Comparison of ENCODE assay signal across 20 cellular contexts in the genomic region with DNA sequence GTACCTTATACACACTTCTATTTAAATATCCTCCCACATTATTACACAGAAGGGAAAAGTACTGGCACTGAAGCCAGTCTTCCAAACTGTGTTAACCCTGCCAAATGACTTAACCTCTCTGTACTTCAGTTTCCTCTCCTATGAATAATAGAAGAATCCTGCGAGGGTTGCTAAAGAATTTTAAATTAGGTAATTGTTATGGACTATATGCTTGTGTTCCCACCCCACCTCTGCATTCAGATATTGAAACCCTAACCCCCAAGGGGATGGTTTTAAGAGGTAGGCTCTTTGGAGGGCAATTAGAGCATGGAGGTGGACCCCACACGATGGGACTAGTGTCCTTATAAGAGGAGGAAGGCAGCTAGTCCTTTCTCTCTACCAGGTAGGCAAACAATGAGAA.
DNase-seq lines count a peak whose midpoint lies in the region; ATAC-seq and TF ChIP-seq lines count a peak whose summit lies in the region.
"Had no signal": no experiment of that assay in that cellular context is flagged by ENCODE, and none has a peak within 500 bp of the region (broad histone marks: within the 10 kb centered on the region; RNA-seq: fewer than 3 reads in every experiment).

No MANE protein-coding gene starts in this region.

- H3K4me3 ChIP-seq in HUES48 (ENCODE audit: low read depth, low read length) (peak overlapping the region; percentile 13; the same call in 1 of the 2 replicates), ascending aorta (peak overlapping the region in 1 of 2 donors; percentile 6), fibroblast of mammary gland (ENCODE audit: control insufficient read depth, low read depth, low read length) (no peak overlapping the region), tibial artery (peak overlapping the region; percentile 0 to 8)
- H3K4me3 ChIP-seq: MG63 had no signal

- TF ChIP-seq CTCF in ascending aorta (IDR thresholded peaks at IDR 0.05) = no peak
- TF ChIP-seq CTCF in fibroblast of mammary gland (conservative IDR thresholded peaks at IDR 0.05; ENCODE audit: control insufficient read depth, insufficient read depth, low read depth, low read length) = no peak
- no peak for TF ChIP-seq CTCF in tibial artery (IDR thresholded peaks at IDR 0.05)

- H3K27ac ChIP-seq in HUES48 (ENCODE audit: low read depth, low read length) = no peak overlapping the region
- H3K27ac ChIP-seq in ascending aorta = peak overlapping the region; percentile 59 to 61
- H3K27ac ChIP-seq in tibial artery = peak overlapping the region; percentile 23 to 53

- peaks cover 36% of the 10 kb centered on the region for H3K4me1 ChIP-seq in HUES48 (ENCODE audit: control insufficient read depth, insufficient read depth, low read length)
- peaks cover 0 to 3% of the 10 kb centered on the region in 2 donors for H3K4me1 ChIP-seq in ascending aorta
- H3K4me1 ChIP-seq in tibial artery = peaks cover 0 to 16% (median 10%) of the 10 kb centered on the region in 4 donors

- no peak overlapping the region for H3K9ac ChIP-seq in HUES48 (ENCODE audit: low read depth, low read length)
- H3K9ac ChIP-seq: SK-N-SH had no signal

- DNase-seq in ascending aorta (ENCODE audit: low spot score in 2 of 2) (no peak), fibroblast of mammary gland (ENCODE audit: low read depth) (peak; percentile 38), tibial artery (no peak), foreskin melanocyte (no peak)
- DNase-seq: ACHN; Calu3; CD4-positive, CD25-positive, alpha-beta regulatory T cell; DMS53; HFFc6; Karpas-422; MG63; NCI-H1092; NCI-H1694; NCI-H2107; NCI-H526 treated with DMSO at 0.1 percent for 48 hours; SHP77; SK-N-SH had no signal

- no peaks in the 10 kb centered on the region for H3K36me3 ChIP-seq in HUES48 (ENCODE audit: control insufficient read depth, insufficient read depth, low read length)
- H3K36me3 ChIP-seq in ascending aorta = peaks cover 3 to 4% of the 10 kb centered on the region in 2 donors
- H3K36me3 ChIP-seq in tibial artery = peaks cover 0 to 12% (median 4%) of the 10 kb centered on the region in 3 donors
- H3K36me3 ChIP-seq: MG63 had no signal

- H3K27me3 ChIP-seq in HUES48 (ENCODE audit: control insufficient read depth, insufficient read depth, low read length) (no peaks in the 10 kb centered on the region; the same call in 1 of the 2 replicates), ascending aorta (no peaks in the 10 kb centered on the region), tibial artery (no peaks in the 10 kb centered on the region)
- H3K27me3 ChIP-seq: MG63 had no signal

- ATAC-seq in GM21390 (IDR thresholded peaks at IDR 0.05; ENCODE audit: unreplicated experiment) (no peak), HG02840 (IDR thresholded peaks at IDR 0.05; ENCODE audit: low FRiP score, unreplicated experiment) (no peak)

- intact Hi-C loops in ascending aorta (cut with DNase I) (no loop called here), tibial artery (cut with DNase I; ENCODE audit: low total_unique reads) (no loop called here)

- H3K9me3 ChIP-seq in HUES48 (ENCODE audit: control insufficient read depth, insufficient read depth, low read length) (peaks cover 7% of the 10 kb centered on the region; the same call in 1 of the 2 replicates), ascending aorta (peaks cover 0 to 12% of the 10 kb centered on the region in 2 donors), tibial artery (peaks cover 0 to 7% (median 0%) of the 10 kb centered on the region in 3 donors)
- H3K9me3 ChIP-seq: MG63, SK-N-SH had no signal
